Comparison of ENCODE assay signal across 16 cellular contexts in the genomic region with DNA sequence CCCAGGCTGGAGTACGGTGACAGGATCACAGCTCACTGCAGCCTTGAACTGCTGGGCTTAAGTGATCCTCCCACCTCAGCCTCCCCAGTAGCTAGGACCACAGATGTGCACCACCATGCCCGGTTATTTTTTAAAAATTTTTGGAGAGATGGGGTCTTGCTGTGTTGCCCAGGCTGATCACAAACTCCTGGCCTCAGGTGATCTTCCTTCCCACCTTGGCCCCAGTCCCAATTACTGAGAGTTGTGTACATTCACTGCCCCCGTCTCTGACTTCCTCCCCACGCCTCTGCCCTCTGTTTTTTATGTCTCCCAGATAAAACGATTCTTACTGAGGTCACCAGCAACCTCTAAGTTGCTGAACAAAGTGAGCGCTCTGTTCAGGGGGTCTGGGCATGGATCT.
DNase-seq lines count a peak whose midpoint lies in the region; ATAC-seq, FAIRE-seq and TF ChIP-seq lines count a peak whose summit lies in the region.
"Had no signal": no experiment of that assay in that cellular context is flagged by ENCODE, and none has a peak within 500 bp of the region (broad histone marks: within the 10 kb centered on the region; RNA-seq: fewer than 3 reads in every experiment).

No MANE protein-coding gene starts in this region.

- POLR2A ChIA-PET in IMR-90 (lab: Charles Lee; ENCODE audit: unreplicated experiment) = interaction anchor here (0.6 kb wide), 1 partner anchor 98 kb away, joined by 7 read pairs; no protein-coding TSS in a partner anchor
- POLR2A ChIA-PET in CD4-positive, alpha-beta T cell (lab: Charles Lee) = no interaction called here

- in situ Hi-C loops in IMR-90 (cut with MboI; ENCODE audit: low sequenced_read_pairs) = loop anchor here (10.0 kb wide), 1 partner anchor 520 kb away; no protein-coding TSS in a partner anchor

- H3K9me3 ChIP-seq in IMR-90 (ENCODE audit: control insufficient read depth, insufficient read depth, low read length) (0 out of 2 replicates have a peak, but pooled peaks cover 4% of the 10 kb centered on the region), astrocyte (ENCODE audit: insufficient read depth, low read depth, low read length) (no peaks in the 10 kb centered on the region), neural progenitor cell (ENCODE audit: low read depth) (no peaks in the 10 kb centered on the region)
- no peaks in the 10 kb centered on the region for H3K9me3 ChIP-seq in CD4-positive, alpha-beta T cell (ENCODE audit: control insufficient read depth, low read length)

- H2BK15ac ChIP-seq in IMR-90 (ENCODE audit: low read depth, low read length) = peak overlapping the region; percentile 37; the same call in 2 of the 3 replicates

- no peak overlapping the region for H3K56ac ChIP-seq in IMR-90 (ENCODE audit: extremely low read depth, insufficient read depth, low read length)

- no peak overlapping the region for H3K4me3 ChIP-seq in IMR-90 (ENCODE audit: insufficient read depth, low read depth, low read length)
- H3K4me3 ChIP-seq in astrocyte (ENCODE audit: insufficient read depth, low read depth, low read length) = no peak overlapping the region
- no peak overlapping the region for H3K4me3 ChIP-seq in neural progenitor cell

- peaks cover 23% of the 10 kb centered on the region for H3K4me1 Mint-ChIP-seq in astrocyte (ENCODE audit: low read depth, unreplicated experiment)
- peaks cover 50% of the 10 kb centered on the region for H3K4me1 Mint-ChIP-seq in neural progenitor cell
- peaks cover 33 to 36% of the 10 kb centered on the region in 2 donors for H3K4me1 Mint-ChIP-seq in stimulated activated naive B cell treated with anti-CD40 and anti-IgM and Interleukin-4, amounts not matched to agents 10 μg/mL and 1 μg/mL and 100 μg/mL, for 72 hours
- peaks cover 5% of the 10 kb centered on the region for H3K4me1 Mint-ChIP-seq in CD4-positive, alpha-beta T cell (ENCODE audit: low read depth)

- no peak overlapping the region for H4K91ac ChIP-seq in IMR-90 (ENCODE audit: insufficient read depth, low read depth, low read length)

- no peak overlapping the region for H3K14ac ChIP-seq in IMR-90 (replicated peaks; ENCODE audit: low read depth, low read length)

- H3K4me3 Mint-ChIP-seq in astrocyte (ENCODE audit: unreplicated experiment) = no peak overlapping the region
- H3K4me3 Mint-ChIP-seq in neural progenitor cell = no peak overlapping the region
- no peak overlapping the region for H3K4me3 Mint-ChIP-seq in stimulated activated naive B cell treated with anti-CD40 and anti-IgM and Interleukin-4, amounts not matched to agents 10 μg/mL and 1 μg/mL and 100 μg/mL, for 72 hours
- H3K4me3 Mint-ChIP-seq in CD4-positive, alpha-beta T cell = no peak overlapping the region
- H3K4me3 Mint-ChIP-seq: B cell; CD8-positive, alpha-beta T cell had no signal

- H3K79me1 ChIP-seq in IMR-90 (ENCODE audit: low read depth in 1 of 2, low read length in 2 of 2) = no peaks in the 10 kb centered on the region

- no peak overlapping the region for H4K8ac ChIP-seq in IMR-90 (ENCODE audit: low read depth in 2 of 2, low read length in 2 of 2)

- H3K23ac ChIP-seq in IMR-90 (ENCODE audit: low read depth, low read length) = no peak overlapping the region

- ATAC-seq in IMR-90 (ENCODE audit: low read depth) = no peak
- no peak for ATAC-seq in stimulated activated naive B cell treated with anti-CD40 and anti-IgM and Interleukin-4, amounts not matched to agents 10 μg/mL and 1 μg/mL and 100 μg/mL, for 72 hours (replicated peaks)
- ATAC-seq in CD4-positive, alpha-beta T cell (ENCODE audit: poor library complexity) = no peak
- ATAC-seq: CD8-positive, alpha-beta T cell had no signal

- H3K9me3 Mint-ChIP-seq in astrocyte (ENCODE audit: unreplicated experiment) (no peaks in the 10 kb centered on the region), neural progenitor cell (peaks cover 7% of the 10 kb centered on the region)
- peaks cover 0 to 3% of the 10 kb centered on the region in 2 donors for H3K9me3 Mint-ChIP-seq in stimulated activated naive B cell treated with anti-CD40 and anti-IgM and Interleukin-4, amounts not matched to agents 10 μg/mL and 1 μg/mL and 100 μg/mL, for 72 hours
- no peaks in the 10 kb centered on the region for H3K9me3 Mint-ChIP-seq in CD4-positive, alpha-beta T cell
- H3K9me3 Mint-ChIP-seq: CD8-positive, alpha-beta T cell had no signal

- peaks cover 18% of the 10 kb centered on the region for H3K4me1 ChIP-seq in IMR-90 (ENCODE audit: control insufficient read depth, insufficient read depth, low read length)
- peaks cover 20% of the 10 kb centered on the region for H3K4me1 ChIP-seq in astrocyte (ENCODE audit: insufficient read depth, low read length)
- peaks cover 25% of the 10 kb centered on the region for H3K4me1 ChIP-seq in neural progenitor cell

- no peak for TF ChIP-seq RAD21 in IMR-90 (IDR thresholded peaks at IDR 0.05; ENCODE audit: low read length)

- no peak overlapping the region for H2BK5ac ChIP-seq in IMR-90 (ENCODE audit: low read depth, low read length, poor library complexity, severe bottlenecking)

- intact Hi-C loops in IMR-90 (cut with micrococcal nuclease) = no loop called here
- intact Hi-C loops in CD4-positive, alpha-beta T cell (cut with DNase I, micrococcal nuclease) = no loop called here

- H3K4me2 ChIP-seq in IMR-90 (ENCODE audit: low read depth, low read length) (no peak overlapping the region), astrocyte (ENCODE audit: low read length) (no peak overlapping the region), neural progenitor cell (no peak overlapping the region)

- H2BK20ac ChIP-seq in IMR-90 (ENCODE audit: low read depth, low read length) = peak overlapping the region; percentile 52

- H3K79me2 ChIP-seq in astrocyte (ENCODE audit: insufficient read depth, low read length) (no peaks in the 10 kb centered on the region), neural progenitor cell (ENCODE audit: low read depth) (no peaks in the 10 kb centered on the region)

- 0 out of 2 replicates have a peak overlapping the region, but pooled peaks have one; percentile 7 for H3K4ac ChIP-seq in IMR-90 (ENCODE audit: low read depth, low read length)

- DNase-seq in IMR-90 (no peak), astrocyte (ENCODE audit: low read depth) (no peak), neural progenitor cell (ENCODE audit: low spot score) (no peak), NCI-H2029 treated with DMSO at 0.1 percent for 48 hours (lab: John Stamatoyannopoulos, UW) (no peak), NAMALWA (ENCODE audit: low spot score) (no peak)
- no peak for DNase-seq in stimulated activated naive B cell treated with anti-CD40 and anti-IgM and Interleukin-4, amounts not matched to agents 10 μg/mL and 1 μg/mL and 100 μg/mL, for 72 hours
- DNase-seq in CD4-positive, alpha-beta T cell = no peak
- DNase-seq: CD8-positive, alpha-beta T cell; COR-L47; DMS53; GF-D8; HCEC 1CT had no signal

- no peak overlapping the region for H3K27ac ChIP-seq in IMR-90 (ENCODE audit: insufficient read depth, low read length)
- H3K27ac ChIP-seq in astrocyte (ENCODE audit: low read depth, low read length) = no peak overlapping the region
- H3K27ac ChIP-seq in neural progenitor cell = no peak overlapping the region
- H3K27ac ChIP-seq in CD4-positive, alpha-beta T cell (ENCODE audit: low read depth, low read length) = no peak overlapping the region
- H3K27ac ChIP-seq: C4-2B, HL-60 had no signal

- no peak overlapping the region for H4K5ac ChIP-seq in IMR-90 (ENCODE audit: low read depth, low read length)

- 100% methylated on average over 2 of the region's 6 CpGs; no CpG with 5 or more reads in 1 of the 2 experiments for WGBS in IMR-90 (ENCODE audit: extremely low coverage in 2 of 2, insufficient read length in 1 of 2), 2 experiments

- H3F3A ChIP-seq in neural progenitor cell (ENCODE audit: low read depth) = peaks cover 30% of the 10 kb centered on the region

- no peak for TF ChIP-seq CTCF in IMR-90 (conservative IDR thresholded peaks at IDR 0.05; ENCODE audit: low read depth, low read length)
- TF ChIP-seq CTCF in astrocyte (IDR thresholded peaks at IDR 0.05; ENCODE audit: insufficient read depth, low read depth, low read length) = no peak
- no peak for TF ChIP-seq CTCF in neural progenitor cell (IDR thresholded peaks at IDR 0.05)
- no peak for TF ChIP-seq CTCF in CD4-positive, alpha-beta T cell (IDR thresholded peaks at IDR 0.05)

- no peak for FAIRE-seq in astrocyte (lab: Jason Lieb, UNC)
- FAIRE-seq: A204.1 had no signal

- H3K27me3 Mint-ChIP-seq in astrocyte (ENCODE audit: low read depth, unreplicated experiment) = peaks cover 14% of the 10 kb centered on the region
- no peaks in the 10 kb centered on the region for H3K27me3 Mint-ChIP-seq in neural progenitor cell (ENCODE audit: insufficient read depth, low read depth)
- H3K27me3 Mint-ChIP-seq in stimulated activated naive B cell treated with anti-CD40 and anti-IgM and Interleukin-4, amounts not matched to agents 10 μg/mL and 1 μg/mL and 100 μg/mL, for 72 hours = peaks cover 0 to 4% of the 10 kb centered on the region in 2 donors
- H3K27me3 Mint-ChIP-seq in CD4-positive, alpha-beta T cell = no peaks in the 10 kb centered on the region
- H3K27me3 Mint-ChIP-seq: B cell had no signal

- H2AFZ ChIP-seq in IMR-90 (replicated peaks; ENCODE audit: low read length, poor library complexity) (no peak overlapping the region), astrocyte (ENCODE audit: low read depth, low read length) (no peak overlapping the region), neural progenitor cell (replicated peaks) (no peak overlapping the region)

- CTCF ChIA-PET in IMR-90 (lab: Yijun Ruan, JAX) = interaction anchor here (2.8 kb wide), 1 partner anchor 427 kb away, joined by 33 read pairs; no protein-coding TSS in a partner anchor
- CTCF ChIA-PET in CD4-positive, alpha-beta T cell (lab: Charles Lee) = no interaction called here

- H2BK120ac ChIP-seq in IMR-90 (ENCODE audit: low read depth, low read length) = no peak overlapping the region

- no peaks in the 10 kb centered on the region for H3K27me3 ChIP-seq in IMR-90 (ENCODE audit: control insufficient read depth, insufficient read depth, low read length)
- H3K27me3 ChIP-seq in astrocyte (ENCODE audit: insufficient read depth, low read length) = no peaks in the 10 kb centered on the region
- H3K27me3 ChIP-seq in neural progenitor cell = no peaks in the 10 kb centered on the region
- H3K27me3 ChIP-seq in CD4-positive, alpha-beta T cell (ENCODE audit: control insufficient read depth, insufficient read depth, low read length) = no peaks in the 10 kb centered on the region

- no peak for TF ChIP-seq POLR2A in IMR-90 (IDR thresholded peaks at IDR 0.05; ENCODE audit: low read depth, low read length)

- H3K36me3 Mint-ChIP-seq in astrocyte (ENCODE audit: low read depth, unreplicated experiment) (no peaks in the 10 kb centered on the region), neural progenitor cell (no peaks in the 10 kb centered on the region)
- H3K36me3 Mint-ChIP-seq in stimulated activated naive B cell treated with anti-CD40 and anti-IgM and Interleukin-4, amounts not matched to agents 10 μg/mL and 1 μg/mL and 100 μg/mL, for 72 hours = peaks cover 0 to 3% of the 10 kb centered on the region in 2 donors
- no peaks in the 10 kb centered on the region for H3K36me3 Mint-ChIP-seq in CD4-positive, alpha-beta T cell (ENCODE audit: low read depth)
- H3K36me3 Mint-ChIP-seq: CD8-positive, alpha-beta T cell had no signal

- H3K27ac Mint-ChIP-seq in astrocyte (ENCODE audit: unreplicated experiment) = peak overlapping the region; percentile 41
- peak overlapping the region; percentile 69 for H3K27ac Mint-ChIP-seq in neural progenitor cell
- H3K27ac Mint-ChIP-seq in stimulated activated naive B cell treated with anti-CD40 and anti-IgM and Interleukin-4, amounts not matched to agents 10 μg/mL and 1 μg/mL and 100 μg/mL, for 72 hours = peak overlapping the region; percentile 27
- H3K27ac Mint-ChIP-seq in CD4-positive, alpha-beta T cell = no peak overlapping the region
- H3K27ac Mint-ChIP-seq: B cell; CD8-positive, alpha-beta T cell had no signal

- H2AK9ac ChIP-seq in IMR-90 (replicated peaks; ENCODE audit: low read depth, low read length, poor library complexity) = no peak overlapping the region

- H3K9ac ChIP-seq in IMR-90 (ENCODE audit: low read depth, low read length) (no peak overlapping the region), astrocyte (ENCODE audit: low read length) (no peak overlapping the region), neural progenitor cell (no peak overlapping the region)

- H3K18ac ChIP-seq in IMR-90 (ENCODE audit: low read depth, low read length) = no peak overlapping the region

- H3K36me3 ChIP-seq in IMR-90 (ENCODE audit: control insufficient read depth, insufficient read depth, low read length) (no peaks in the 10 kb centered on the region), astrocyte (ENCODE audit: insufficient read depth, low read length) (no peaks in the 10 kb centered on the region), neural progenitor cell (no peaks in the 10 kb centered on the region)

- no TSS peak for BruUV-seq in IMR-90 (replicated peaks; lab: Mats Ljungman, UMichigan)

- no peaks in the 10 kb centered on the region for H4K20me1 ChIP-seq in IMR-90 (ENCODE audit: insufficient read depth, low read length)
- no peaks in the 10 kb centered on the region for H4K20me1 ChIP-seq in astrocyte (ENCODE audit: insufficient read depth, low read length)
- no peaks in the 10 kb centered on the region for H4K20me1 ChIP-seq in neural progenitor cell (ENCODE audit: low read depth)

- peaks cover 7% of the 10 kb centered on the region; the same call in 1 of the 2 replicates for H3K9me1 ChIP-seq in IMR-90 (ENCODE audit: insufficient read depth, low read length)

- dilution Hi-C loops in IMR-90 (cut with HindIII; ENCODE audit: low sequenced_read_pairs, unreplicated experiment) = no loop called here

- peak overlapping the region; percentile 87 for H2AK5ac ChIP-seq in IMR-90 (ENCODE audit: low read depth, low read length)
